In genomic region chr14:49583629-49584028, GRCh38 we compare ENCODE assay signal across 11 cellular contexts. TPM values are rescaled to one million over a fixed set of nuclear protein-coding genes. Genes with fewer than 3 reads are reported as not detected.
DNase-seq lines count a peak whose midpoint lies in the region; ATAC-seq, FAIRE-seq and TF ChIP-seq lines count a peak whose summit lies in the region.
"Had no signal": no experiment of that assay in that cellular context is flagged by ENCODE, and none has a peak within 500 bp of the region (broad histone marks: within the 10 kb centered on the region; RNA-seq: fewer than 3 reads in every experiment).

No MANE protein-coding gene starts in this region.

- no peak for DNase-seq in HepG2 (ENCODE audit: low spot score)
- no peak for DNase-seq in right lobe of liver
- DNase-seq in activated B cell treated with CpG ODN at 0.5 μM for 24 hours, result no peak
- no peak for DNase-seq in type B pancreatic cell (ENCODE audit: extremely low spot score, unreplicated experiment)
- DNase-seq in left ventricle myocardium superior, result no peak
- no peak for DNase-seq in putamen (ENCODE audit: low spot score)
- no peak for DNase-seq in thyroid gland
- DNase-seq: dermis blood vessel endothelial cell, NCI-H82, spleen had no signal

- peak overlapping the region; percentile 82 to 98 (median 94) for H3K4me3 ChIP-seq in HepG2 (replicated peaks in 1 of 3; ENCODE audit: insufficient read depth in 1 of 3, low read depth in 2 of 3, low read length in 3 of 3)
- no peak overlapping the region for H3K4me3 ChIP-seq in right lobe of liver
- peak overlapping the region; percentile 99 for H3K4me3 ChIP-seq in iPS-11a (ENCODE audit: low read depth, low read length)
- no peak overlapping the region for H3K4me3 ChIP-seq in thyroid gland (replicated peaks in 1 of 3)

- no peak for FAIRE-seq in HepG2 (lab: Jason Lieb, UNC)

- TF ChIP-seq CTCF in HepG2 (CRISPR knock-in tag; IDR thresholded peaks at IDR 0.05) (no peak), right lobe of liver (IDR thresholded peaks at IDR 0.05) (no peak), activated B cell treated with CpG ODN at 0.5 μM for 24 hours (IDR thresholded peaks at IDR 0.05) (no peak), type B pancreatic cell (conservative IDR thresholded peaks at IDR 0.05) (no peak), thyroid gland (IDR thresholded peaks at IDR 0.05) (no peak)

- H3K36me3 ChIP-seq in HepG2 (replicated peaks in 1 of 2; ENCODE audit: control insufficient read depth in 1 of 2, insufficient read depth in 2 of 2, low read length in 2 of 2), result peaks cover 4 to 20% of the 10 kb centered on the region in 2 experiments; a peak in 4 of 5 replicates
- H3K36me3 ChIP-seq in right lobe of liver, result peaks cover 0 to 24% (median 8%) of the 10 kb centered on the region in 4 donors
- H3K36me3 ChIP-seq in thyroid gland, result peaks cover 8 to 17% of the 10 kb centered on the region in 2 donors

- peak overlapping the region; percentile 99 for H3K9ac ChIP-seq in HepG2 (ENCODE audit: insufficient read depth, low read depth, low read length)

- peak overlapping the region; percentile 98 for H3K4me3 Mint-ChIP-seq in activated B cell treated with CpG ODN at 0.5 μM for 24 hours
- peak overlapping the region; percentile 93 for H3K4me3 Mint-ChIP-seq in type B pancreatic cell

- TF ChIP-seq POLR2A in HepG2 (IDR thresholded peaks at IDR 0.05; ENCODE audit: insufficient read depth in 1 of 2, low read depth in 2 of 2, low read length in 2 of 2) (no peak), right lobe of liver (IDR thresholded peaks at IDR 0.05) (no peak), thyroid gland (IDR thresholded peaks at IDR 0.05) (no peak)

- H3K79me2 ChIP-seq in HepG2 (ENCODE audit: insufficient read depth, low read length), result peaks cover 61% of the 10 kb centered on the region

- H4K20me1 ChIP-seq in HepG2 (ENCODE audit: insufficient read depth, low read length), result peaks cover 57% of the 10 kb centered on the region

- H3K9me3 Mint-ChIP-seq in activated B cell treated with CpG ODN at 0.5 μM for 24 hours, result no peaks in the 10 kb centered on the region
- H3K9me3 Mint-ChIP-seq in type B pancreatic cell, result no peaks in the 10 kb centered on the region

- TF ChIP-seq RAD21 in HepG2 (CRISPR knock-in tag; IDR thresholded peaks at IDR 0.05), result no peak

- H3K27ac ChIP-seq in HepG2 (ENCODE audit: extremely low read length, insufficient read depth, low read length) (peak overlapping the region; percentile 89), right lobe of liver (no peak overlapping the region), thyroid gland (no peak overlapping the region)

- H3K36me3 Mint-ChIP-seq in activated B cell treated with CpG ODN at 0.5 μM for 24 hours (ENCODE audit: low read depth), result peaks cover 56% of the 10 kb centered on the region
- H3K36me3 Mint-ChIP-seq in type B pancreatic cell, result peaks cover 38% of the 10 kb centered on the region

- peaks cover 39% of the 10 kb centered on the region for H3K4me1 ChIP-seq in HepG2 (ENCODE audit: insufficient read depth, low read length)
- H3K4me1 ChIP-seq in right lobe of liver, result peaks cover 0 to 26% (median 6%) of the 10 kb centered on the region in 4 donors
- H3K4me1 ChIP-seq in thyroid gland, result peaks cover 13 to 15% of the 10 kb centered on the region in 2 donors

- WGBS in HepG2 (ENCODE audit: low lambda C conversion rate), result 32% methylated on average over 6 of the region's 6 CpGs
- WGBS in right lobe of liver (ENCODE audit: insufficient coverage, low coverage, low lambda C conversion rate, missing lambda C conversion rate), result 87% methylated on average over 6 of the region's 6 CpGs
- 91 to 92% methylated on average over 6 of the region's 6 CpGs for WGBS in thyroid gland, 2 donors

- H3K9me3 ChIP-seq in HepG2 (ENCODE audit: low read length), result no peaks in the 10 kb centered on the region
- H3K9me3 ChIP-seq in right lobe of liver, result no peaks in the 10 kb centered on the region
- H3K9me3 ChIP-seq in thyroid gland, result no peaks in the 10 kb centered on the region
- H3K9me3 ChIP-seq: spleen had no signal

- H3K4me1 Mint-ChIP-seq in activated B cell treated with CpG ODN at 0.5 μM for 24 hours, result peaks cover 59% of the 10 kb centered on the region
- peaks cover 34% of the 10 kb centered on the region for H3K4me1 Mint-ChIP-seq in type B pancreatic cell (ENCODE audit: unreplicated experiment)

- H2AFZ ChIP-seq in HepG2 (ENCODE audit: low read length), result no peak overlapping the region

- CTCF ChIA-PET in HepG2 (lab: Yijun Ruan, JAX; ENCODE audit: low intra/inter-chr PET ratio, low total read pairs) (no interaction called here), activated B cell treated with CpG ODN at 0.5 μM for 24 hours (lab: Charles Lee) (no interaction called here)

- POLR2A ChIA-PET in HepG2 (lab: Yijun Ruan, JAX) (interaction anchor here (0.7 to 5.8 kb wide), 3 partner anchors 13 to 210 kb away, joined by 3 to 97 read pairs (median 3); partner anchors contain the start of gene LRR1), activated B cell treated with CpG ODN at 0.5 μM for 24 hours (lab: Charles Lee) (interaction anchor here (0.8 to 6.6 kb wide), 5 partner anchors 11 to 184 kb away, joined by 3 to 211 read pairs (median 86); partner anchors contain the start of genes DNAAF2, KLHDC2, LRR1 and MGAT2)

- in situ Hi-C loops in HepG2 (cut with HindIII; ENCODE audit: extremely low pct_ligation_motif_present, low pct_unique_long_range_greater_than_20kb), result no loop called here

- H3K27ac Mint-ChIP-seq in activated B cell treated with CpG ODN at 0.5 μM for 24 hours, result peak overlapping the region; percentile 99
- peak overlapping the region; percentile 99 for H3K27ac Mint-ChIP-seq in type B pancreatic cell

- H3K27me3 Mint-ChIP-seq in activated B cell treated with CpG ODN at 0.5 μM for 24 hours (no peaks in the 10 kb centered on the region), type B pancreatic cell (peaks cover 8% of the 10 kb centered on the region)

- TF ChIP-seq EP300 in HepG2 (IDR thresholded peaks at IDR 0.05; ENCODE audit: low read depth in 2 of 2, low read length in 2 of 2) (no peak), HepG2 (CRISPR knock-in tag; IDR thresholded peaks at IDR 0.05; ENCODE audit: borderline replicate concordance) (no peak)

- no peaks in the 10 kb centered on the region; a peak in 1 of 5 replicates for H3K27me3 ChIP-seq in HepG2 (ENCODE audit: control insufficient read depth in 1 of 2, insufficient read depth in 2 of 2, low read length in 2 of 2)
- H3K27me3 ChIP-seq in right lobe of liver, result no peaks in the 10 kb centered on the region
- H3K27me3 ChIP-seq in thyroid gland, result no peaks in the 10 kb centered on the region
- H3K27me3 ChIP-seq: spleen had no signal

- peak overlapping the region; percentile 75 for H3K4me2 ChIP-seq in HepG2 (ENCODE audit: low read depth, low read length)

- no TSS peak for BruUV-seq in HepG2 (replicated peaks; lab: Mats Ljungman, UMichigan)

- intact Hi-C loops in HepG2 (cut with micrococcal nuclease; ENCODE audit: unreplicated experiment) (no loop called here), right lobe of liver (cut with DNase I) (no loop called here), activated B cell treated with CpG ODN at 0.5 μM for 24 hours (cut with micrococcal nuclease) (loop anchor here (10.0 kb wide), 1 partner anchor 1661 kb away; the partner anchor contains the start of gene TMX1), left ventricle myocardium superior (cut with micrococcal nuclease) (no loop called here), thyroid gland (cut with DNase I) (no loop called here)

- no peak for ATAC-seq in HepG2
- no peak for ATAC-seq in right lobe of liver
- ATAC-seq in activated B cell treated with CpG ODN at 0.5 μM for 24 hours (ENCODE audit: low read depth), result no peak
- ATAC-seq in left ventricle myocardium superior, result no peak

RNA-seq across cellular contexts. Expression of gene RPS29, which starts 2.6 kb away (rescaled TPM):
- total RNA-seq in HepG2 (2016; rRNA removed; fragmentation: Illumina TruSeq; extraction: Trizol) (3,901 and 4,303 TPM in 2 replicates), right lobe of liver (1,000 to 10,000 TPM in 2 of 6 experiments, 100 to 1,000 TPM in 4; 431 to 1,761 (median 531) TPM), activated B cell treated with CpG ODN at 0.5 μM for 24 hours (3,259 and 3,732 TPM in 2 replicates), type B pancreatic cell (ENCODE audit: low replicate concordance) (1,493 and 1,875 TPM in 2 replicates), left ventricle myocardium superior (791 TPM), thyroid gland (1,000 to 10,000 TPM; 1,423 to 9,553 (median 5,247) TPM)
- total RNA-seq in HepG2 (2016; cell fraction: cytosol; rRNA removed; fragmentation: Illumina TruSeq; extraction: Trizol; ENCODE audit: low read depth), result 8,184 and 8,598 TPM in 2 replicates
- 4,185 and 4,312 TPM in 2 replicates for total RNA-seq in HepG2 (2016; cell fraction: insoluble cytoplasmic fraction; rRNA removed; fragmentation: Illumina TruSeq; extraction: Trizol)
- 10,515 and 11,473 TPM in 2 replicates for total RNA-seq in HepG2 (2016; cell fraction: membrane; rRNA removed; fragmentation: Illumina TruSeq; extraction: Trizol)
- total RNA-seq in HepG2 (2016; cell fraction: nucleus; rRNA removed; fragmentation: Illumina TruSeq; extraction: Trizol), result 1,563 and 1,683 TPM in 2 replicates
- 7,896 and 8,215 TPM in 2 replicates for polyA plus RNA-seq in HepG2 (2011; rRNA removed)
- polyA plus RNA-seq in HepG2 (2011; cell fraction: cytosol; rRNA removed), result 23,106 and 23,761 TPM in 2 replicates
- polyA plus RNA-seq in HepG2 (2011; cell fraction: nucleus; rRNA removed), result 3,131 and 3,133 TPM in 2 replicates
- polyA plus RNA-seq in HepG2 (2012), result 7,846 and 11,802 TPM in 2 replicates
- polyA plus RNA-seq in HepG2 (2016; cell fraction: cytosol; fragmentation: Illumina TruSeq; extraction: Trizol; ENCODE audit: low read depth), result 7,461 and 7,652 TPM in 2 replicates
- polyA plus RNA-seq in HepG2 (2016; cell fraction: insoluble cytoplasmic fraction; fragmentation: Illumina TruSeq; extraction: Trizol; ENCODE audit: low read depth), result 2,305 and 2,788 TPM in 2 replicates
- 6,369 and 7,188 TPM in 2 replicates for polyA plus RNA-seq in HepG2 (2016; cell fraction: membrane; fragmentation: Illumina TruSeq; extraction: Trizol; ENCODE audit: low read depth)
- 1,882 and 2,182 TPM in 2 replicates for polyA plus RNA-seq in HepG2 (2016; cell fraction: nucleus; fragmentation: Illumina TruSeq; extraction: Trizol; ENCODE audit: insufficient read depth, low read depth)
- 1,545 and 1,558 TPM in 2 replicates for polyA minus RNA-seq in HepG2 (2011; rRNA and poly(A)+ RNA removed; ENCODE audit: low replicate concordance)
- polyA minus RNA-seq in HepG2 (2011; cell fraction: cytosol; rRNA and poly(A)+ RNA removed), result 502 and 598 TPM in 2 replicates
- polyA minus RNA-seq in HepG2 (2011; cell fraction: nucleus; rRNA and poly(A)+ RNA removed), result 266 and 310 TPM in 2 replicates

RNA-seq across cellular contexts. Expression of gene LRR1, which starts 15.1 kb away (rescaled TPM):
- total RNA-seq in HepG2 (2016; rRNA removed; fragmentation: Illumina TruSeq; extraction: Trizol), result 36.2 and 49.8 TPM in 2 replicates
- 25.3 and 29.2 TPM in 2 replicates for total RNA-seq in HepG2 (2016; cell fraction: cytosol; rRNA removed; fragmentation: Illumina TruSeq; extraction: Trizol; ENCODE audit: low read depth)
- total RNA-seq in HepG2 (2016; cell fraction: insoluble cytoplasmic fraction; rRNA removed; fragmentation: Illumina TruSeq; extraction: Trizol), result 37.2 and 49.2 TPM in 2 replicates
- total RNA-seq in HepG2 (2016; cell fraction: membrane; rRNA removed; fragmentation: Illumina TruSeq; extraction: Trizol), result 30.8 and 32.4 TPM in 2 replicates
- 18.7 and 21.3 TPM in 2 replicates for total RNA-seq in HepG2 (2016; cell fraction: nucleus; rRNA removed; fragmentation: Illumina TruSeq; extraction: Trizol)
- 3.9 and 7.0 TPM in 2 replicates for polyA plus RNA-seq in HepG2 (2011; rRNA removed)
- 4.2 and 4.3 TPM in 2 replicates for polyA plus RNA-seq in HepG2 (2011; cell fraction: cytosol; rRNA removed)
- polyA plus RNA-seq in HepG2 (2011; cell fraction: nucleus; rRNA removed), result 1.9 and 2.1 TPM in 2 replicates
- 4.8 and 6.0 TPM in 2 replicates for polyA plus RNA-seq in HepG2 (2012)
- polyA plus RNA-seq in HepG2 (2016; cell fraction: cytosol; fragmentation: Illumina TruSeq; extraction: Trizol; ENCODE audit: low read depth), result 14.3 and 17.0 TPM in 2 replicates
- 36.2 and 39.0 TPM in 2 replicates for polyA plus RNA-seq in HepG2 (2016; cell fraction: insoluble cytoplasmic fraction; fragmentation: Illumina TruSeq; extraction: Trizol; ENCODE audit: low read depth)
- polyA plus RNA-seq in HepG2 (2016; cell fraction: membrane; fragmentation: Illumina TruSeq; extraction: Trizol; ENCODE audit: low read depth), result 16.8 and 17.0 TPM in 2 replicates
- polyA plus RNA-seq in HepG2 (2016; cell fraction: nucleus; fragmentation: Illumina TruSeq; extraction: Trizol; ENCODE audit: insufficient read depth, low read depth), result 17.4 and 22.9 TPM in 2 replicates
- 6.5 and 13.4 TPM in 2 replicates for polyA minus RNA-seq in HepG2 (2011; rRNA and poly(A)+ RNA removed; ENCODE audit: low replicate concordance)
- 3.0 and 4.6 TPM in 2 replicates for polyA minus RNA-seq in HepG2 (2011; cell fraction: cytosol; rRNA and poly(A)+ RNA removed)
- 9.0 and 10.3 TPM in 2 replicates for polyA minus RNA-seq in HepG2 (2011; cell fraction: nucleus; rRNA and poly(A)+ RNA removed)
- total RNA-seq in right lobe of liver, result 1 to 10 TPM; 3.1 to 5.6 (median 4.3) TPM
- 15.1 and 19.9 TPM in 2 replicates for total RNA-seq in activated B cell treated with CpG ODN at 0.5 μM for 24 hours
- total RNA-seq in type B pancreatic cell (ENCODE audit: low replicate concordance), result 12.5 and 20.1 TPM in 2 replicates
- total RNA-seq in left ventricle myocardium superior, result 5.8 TPM
- 1 to 10 TPM; 5.2 to 8.9 (median 6.9) TPM for total RNA-seq in thyroid gland

RNA-seq across cellular contexts. Expression of gene RPL36AL, which starts 36.8 kb away (rescaled TPM):
- total RNA-seq in HepG2 (2016; rRNA removed; fragmentation: Illumina TruSeq; extraction: Trizol) (294 and 383 TPM in 2 replicates), right lobe of liver (100 to 1,000 TPM in 2 of 6 experiments, 10 to 100 TPM in 4; 67.4 to 157 (median 82.7) TPM), activated B cell treated with CpG ODN at 0.5 μM for 24 hours (150 and 166 TPM in 2 replicates), type B pancreatic cell (ENCODE audit: low replicate concordance) (134 and 156 TPM in 2 replicates), left ventricle myocardium superior (149 TPM), thyroid gland (100 to 1,000 TPM; 119 to 348 (median 175) TPM)
- 88.6 and 90.1 TPM in 2 replicates for total RNA-seq in HepG2 (2016; cell fraction: cytosol; rRNA removed; fragmentation: Illumina TruSeq; extraction: Trizol; ENCODE audit: low read depth)
- total RNA-seq in HepG2 (2016; cell fraction: insoluble cytoplasmic fraction; rRNA removed; fragmentation: Illumina TruSeq; extraction: Trizol), result 283 and 392 TPM in 2 replicates
- 101 and 102 TPM in 2 replicates for total RNA-seq in HepG2 (2016; cell fraction: membrane; rRNA removed; fragmentation: Illumina TruSeq; extraction: Trizol)
- total RNA-seq in HepG2 (2016; cell fraction: nucleus; rRNA removed; fragmentation: Illumina TruSeq; extraction: Trizol), result 94.7 and 104 TPM in 2 replicates
- polyA plus RNA-seq in HepG2 (2011; rRNA removed), result 84.2 and 90.0 TPM in 2 replicates
- 86.6 and 126 TPM in 2 replicates for polyA plus RNA-seq in HepG2 (2011; cell fraction: cytosol; rRNA removed)
- 25.3 and 33.1 TPM in 2 replicates for polyA plus RNA-seq in HepG2 (2011; cell fraction: nucleus; rRNA removed)
- 175 and 257 TPM in 2 replicates for polyA plus RNA-seq in HepG2 (2012)
- polyA plus RNA-seq in HepG2 (2016; cell fraction: cytosol; fragmentation: Illumina TruSeq; extraction: Trizol; ENCODE audit: low read depth), result 98.6 and 103 TPM in 2 replicates
- 442 and 461 TPM in 2 replicates for polyA plus RNA-seq in HepG2 (2016; cell fraction: insoluble cytoplasmic fraction; fragmentation: Illumina TruSeq; extraction: Trizol; ENCODE audit: low read depth)
- polyA plus RNA-seq in HepG2 (2016; cell fraction: membrane; fragmentation: Illumina TruSeq; extraction: Trizol; ENCODE audit: low read depth), result 108 and 109 TPM in 2 replicates
- polyA plus RNA-seq in HepG2 (2016; cell fraction: nucleus; fragmentation: Illumina TruSeq; extraction: Trizol; ENCODE audit: insufficient read depth, low read depth), result 176 and 178 TPM in 2 replicates
- polyA minus RNA-seq in HepG2 (2011; rRNA and poly(A)+ RNA removed; ENCODE audit: low replicate concordance), result 4.9 and 21.4 TPM in 2 replicates
- polyA minus RNA-seq in HepG2 (2011; cell fraction: cytosol; rRNA and poly(A)+ RNA removed), result 35.3 and 38.6 TPM in 2 replicates
- polyA minus RNA-seq in HepG2 (2011; cell fraction: nucleus; rRNA and poly(A)+ RNA removed), result 19.6 and 28.7 TPM in 2 replicates

RNA-seq across cellular contexts. Expression of gene MGAT2, which starts 37.0 kb away (rescaled TPM):
- total RNA-seq in HepG2 (2016; rRNA removed; fragmentation: Illumina TruSeq; extraction: Trizol) (47.2 and 51.9 TPM in 2 replicates), right lobe of liver (10 to 100 TPM; 26.1 to 37.0 (median 30.5) TPM), activated B cell treated with CpG ODN at 0.5 μM for 24 hours (39.7 and 40.5 TPM in 2 replicates), type B pancreatic cell (ENCODE audit: low replicate concordance) (25.6 and 27.0 TPM in 2 replicates), left ventricle myocardium superior (9.6 TPM), thyroid gland (10 to 100 TPM; 23.8 to 26.7 (median 25.6) TPM)
- 11.1 and 14.0 TPM in 2 replicates for total RNA-seq in HepG2 (2016; cell fraction: cytosol; rRNA removed; fragmentation: Illumina TruSeq; extraction: Trizol; ENCODE audit: low read depth)
- total RNA-seq in HepG2 (2016; cell fraction: insoluble cytoplasmic fraction; rRNA removed; fragmentation: Illumina TruSeq; extraction: Trizol), result 50.9 and 51.9 TPM in 2 replicates
- 47.8 and 48.8 TPM in 2 replicates for total RNA-seq in HepG2 (2016; cell fraction: membrane; rRNA removed; fragmentation: Illumina TruSeq; extraction: Trizol)
- total RNA-seq in HepG2 (2016; cell fraction: nucleus; rRNA removed; fragmentation: Illumina TruSeq; extraction: Trizol), result 35.6 and 35.7 TPM in 2 replicates
- 12.4 and 12.9 TPM in 2 replicates for polyA plus RNA-seq in HepG2 (2011; rRNA removed)
- 11.6 and 13.5 TPM in 2 replicates for polyA plus RNA-seq in HepG2 (2011; cell fraction: cytosol; rRNA removed)
- polyA plus RNA-seq in HepG2 (2011; cell fraction: nucleus; rRNA removed), result 4.6 and 5.3 TPM in 2 replicates
- 4.2 and 5.5 TPM in 2 replicates for polyA plus RNA-seq in HepG2 (2012)
- 9.6 and 11.4 TPM in 2 replicates for polyA plus RNA-seq in HepG2 (2016; cell fraction: cytosol; fragmentation: Illumina TruSeq; extraction: Trizol; ENCODE audit: low read depth)
- 42.7 and 53.6 TPM in 2 replicates for polyA plus RNA-seq in HepG2 (2016; cell fraction: insoluble cytoplasmic fraction; fragmentation: Illumina TruSeq; extraction: Trizol; ENCODE audit: low read depth)
- 30.4 and 34.7 TPM in 2 replicates for polyA plus RNA-seq in HepG2 (2016; cell fraction: membrane; fragmentation: Illumina TruSeq; extraction: Trizol; ENCODE audit: low read depth)
- 41.5 and 42.4 TPM in 2 replicates for polyA plus RNA-seq in HepG2 (2016; cell fraction: nucleus; fragmentation: Illumina TruSeq; extraction: Trizol; ENCODE audit: insufficient read depth, low read depth)
- polyA minus RNA-seq in HepG2 (2011; rRNA and poly(A)+ RNA removed; ENCODE audit: low replicate concordance), result 13.7 and 21.0 TPM in 2 replicates
- polyA minus RNA-seq in HepG2 (2011; cell fraction: cytosol; rRNA and poly(A)+ RNA removed), result 14.9 and 15.9 TPM in 2 replicates
- 10.3 and 10.8 TPM in 2 replicates for polyA minus RNA-seq in HepG2 (2011; cell fraction: nucleus; rRNA and poly(A)+ RNA removed)

RNA-seq across cellular contexts. Expression of gene DNAAF2, which starts 51.4 kb away (rescaled TPM):
- total RNA-seq in HepG2 (2016; rRNA removed; fragmentation: Illumina TruSeq; extraction: Trizol) (13.6 and 17.9 TPM in 2 replicates), right lobe of liver (1 to 10 TPM; 2.6 to 9.7 (median 6.0) TPM), activated B cell treated with CpG ODN at 0.5 μM for 24 hours (8.5 and 8.6 TPM in 2 replicates), type B pancreatic cell (ENCODE audit: low replicate concordance) (14.8 and 16.5 TPM in 2 replicates), left ventricle myocardium superior (6.8 TPM), thyroid gland (10 to 100 TPM in 2 of 4 donors, 1 to 10 TPM in 2; 5.6 to 15.3 (median 11.5) TPM)
- total RNA-seq in HepG2 (2016; cell fraction: cytosol; rRNA removed; fragmentation: Illumina TruSeq; extraction: Trizol; ENCODE audit: low read depth), result 4.8 and 5.7 TPM in 2 replicates
- total RNA-seq in HepG2 (2016; cell fraction: insoluble cytoplasmic fraction; rRNA removed; fragmentation: Illumina TruSeq; extraction: Trizol), result 14.5 and 17.7 TPM in 2 replicates
- total RNA-seq in HepG2 (2016; cell fraction: membrane; rRNA removed; fragmentation: Illumina TruSeq; extraction: Trizol), result 10.8 and 12.3 TPM in 2 replicates
- 7.0 and 8.3 TPM in 2 replicates for total RNA-seq in HepG2 (2016; cell fraction: nucleus; rRNA removed; fragmentation: Illumina TruSeq; extraction: Trizol)
- polyA plus RNA-seq in HepG2 (2011; rRNA removed), result 6.1 TPM in 2 replicates
- 4.9 and 5.2 TPM in 2 replicates for polyA plus RNA-seq in HepG2 (2011; cell fraction: cytosol; rRNA removed)
- polyA plus RNA-seq in HepG2 (2011; cell fraction: nucleus; rRNA removed), result 2.5 and 2.7 TPM in 2 replicates
- 7.4 and 8.1 TPM in 2 replicates for polyA plus RNA-seq in HepG2 (2012)
- polyA plus RNA-seq in HepG2 (2016; cell fraction: cytosol; fragmentation: Illumina TruSeq; extraction: Trizol; ENCODE audit: low read depth), result 3.3 and 4.7 TPM in 2 replicates
- polyA plus RNA-seq in HepG2 (2016; cell fraction: insoluble cytoplasmic fraction; fragmentation: Illumina TruSeq; extraction: Trizol; ENCODE audit: low read depth), result 17.1 and 19.1 TPM in 2 replicates
- polyA plus RNA-seq in HepG2 (2016; cell fraction: membrane; fragmentation: Illumina TruSeq; extraction: Trizol; ENCODE audit: low read depth), result 7.1 and 7.4 TPM in 2 replicates
- polyA plus RNA-seq in HepG2 (2016; cell fraction: nucleus; fragmentation: Illumina TruSeq; extraction: Trizol; ENCODE audit: insufficient read depth, low read depth), result 9.5 and 10.7 TPM in 2 replicates
- 2.7 and 3.1 TPM in 2 replicates for polyA minus RNA-seq in HepG2 (2011; rRNA and poly(A)+ RNA removed; ENCODE audit: low replicate concordance)
- polyA minus RNA-seq in HepG2 (2011; cell fraction: cytosol; rRNA and poly(A)+ RNA removed), result 3.6 and 4.2 TPM in 2 replicates
- polyA minus RNA-seq in HepG2 (2011; cell fraction: nucleus; rRNA and poly(A)+ RNA removed), result 3.1 and 4.5 TPM in 2 replicates

Comparison
In these comparisons a context has a peak if more than half of its experiments do, and no peak if none do; other contexts are left out.
1. H3K4me3 ChIP-seq: peak in HepG2 (3 of 3) and iPS-11a (single experiment); none in right lobe of liver (0 of 3) and thyroid gland (0 of 3).